ENCODE assay signal across 9 cellular contexts in the genomic region with DNA sequence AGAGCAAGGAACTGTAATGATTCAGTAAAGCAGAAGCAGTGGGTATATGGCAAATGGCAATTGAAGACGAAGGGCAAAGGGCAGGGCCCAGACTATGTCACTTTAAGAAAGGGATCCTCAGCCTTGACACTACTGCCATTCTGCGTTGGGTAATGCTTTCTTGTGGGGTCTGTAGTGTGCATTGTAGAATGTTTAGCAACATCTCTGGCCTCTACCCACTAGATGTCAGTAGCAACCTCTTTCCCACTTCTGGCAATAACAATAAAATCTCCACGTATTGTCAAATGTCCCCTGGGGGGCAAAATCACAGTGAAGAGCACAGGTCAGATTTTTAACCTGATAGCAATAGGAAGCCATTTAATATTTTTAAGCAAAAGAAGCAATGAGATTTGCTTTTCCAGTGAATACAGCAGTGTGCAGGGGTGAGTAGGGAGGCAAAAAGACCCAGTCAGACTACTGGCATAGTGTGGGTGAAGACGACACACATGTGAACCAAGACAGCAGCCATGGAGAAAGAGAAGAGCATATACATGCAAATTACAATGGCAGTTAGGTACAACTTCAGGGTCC.
A peak's percentile ranks its signal among the peaks of the same experiment; 100 is the strongest.
DNase-seq lines count a peak whose midpoint lies in the region; ATAC-seq and TF ChIP-seq lines count a peak whose summit lies in the region.
"Had no signal": no experiment of that assay in that cellular context is flagged by ENCODE, and none has a peak within 500 bp of the region (broad histone marks: within the 10 kb centered on the region; RNA-seq: fewer than 3 reads in every experiment).

No MANE protein-coding gene starts in this region.

- POLR2A ChIA-PET in Panc1 (lab: Charles Lee) = no interaction called here
- POLR2A ChIA-PET in activated CD4-positive, alpha-beta memory T cell treated with anti-CD3 and anti-CD28 coated beads for 36 hours (lab: Charles Lee) = no interaction called here

- peaks cover 33% of the 10 kb centered on the region for H3K36me3 Mint-ChIP-seq in activated CD4-positive, alpha-beta memory T cell treated with anti-CD3 and anti-CD28 coated beads for 36 hours

- TF ChIP-seq POLR2A in heart left ventricle (IDR thresholded peaks at IDR 0.05) (no peak), gastroesophageal sphincter (IDR thresholded peaks at IDR 0.05) (no peak)

- 61 to 66% (median 64%) methylated on average over 4 of the region's 4 CpGs for WGBS in heart left ventricle, 4 donors
- 54 to 90% methylated on average over 1 to 4 of the region's 4 CpGs for WGBS in gastroesophageal sphincter (ENCODE audit: low coverage in 1 of 2), 2 donors

- ATAC-seq in heart left ventricle (peak in 3 of 4 donors; percentile 38 to 44 (median 42)), Right ventricle myocardium inferior (no peak), Panc1 (no peak; the same call in 1 of the 2 replicates), gastroesophageal sphincter (no peak), GM19035 (IDR thresholded peaks at IDR 0.05; ENCODE audit: unreplicated experiment) (no peak)

- intact Hi-C loops in heart left ventricle (cut with DNase I) (loop anchor here in 6 of 10 donors (10.0 kb wide), 2 partner anchors 164 to 194 kb away; no protein-coding TSS in a partner anchor), Right ventricle myocardium inferior (cut with DNase I) (no loop called here), Panc1 (cut with micrococcal nuclease; ENCODE audit: unreplicated experiment) (loop anchor here (10.0 kb wide), 1 partner anchor 164 kb away; no protein-coding TSS in a partner anchor)
- intact Hi-C loops in activated CD4-positive, alpha-beta memory T cell treated with anti-CD3 and anti-CD28 coated beads for 36 hours (cut with micrococcal nuclease) = loop anchor here (5.0 kb wide), 1 partner anchor 161 kb away; no protein-coding TSS in a partner anchor

- H3K4me1 Mint-ChIP-seq in activated CD4-positive, alpha-beta memory T cell treated with anti-CD3 and anti-CD28 coated beads for 36 hours (ENCODE audit: low read depth) = no peaks in the 10 kb centered on the region

- no peak for TF ChIP-seq EP300 in gastroesophageal sphincter (IDR thresholded peaks at IDR 0.05)

- no peak overlapping the region for H3K27ac ChIP-seq in heart left ventricle
- no peak overlapping the region for H3K27ac ChIP-seq in Panc1 (ENCODE audit: low read length)
- H3K27ac ChIP-seq in gastroesophageal sphincter = no peak overlapping the region
- no peak overlapping the region for H3K27ac ChIP-seq in coronary artery
- H3K27ac ChIP-seq: SJSA1 had no signal

- H3K9me3 Mint-ChIP-seq in activated CD4-positive, alpha-beta memory T cell treated with anti-CD3 and anti-CD28 coated beads for 36 hours = peaks cover 2% of the 10 kb centered on the region

- peaks cover 0 to 26% (median 0%) of the 10 kb centered on the region in 12 donors for H3K4me1 ChIP-seq in heart left ventricle
- no peaks in the 10 kb centered on the region for H3K4me1 ChIP-seq in Panc1 (ENCODE audit: control insufficient read depth, insufficient read depth, low read length)
- H3K4me1 ChIP-seq in gastroesophageal sphincter = peaks cover 0 to 16% (median 0%) of the 10 kb centered on the region in 3 donors

- H3K36me3 ChIP-seq in heart left ventricle (peaks cover 0 to 21% (median 13%) of the 10 kb centered on the region in 9 donors), Panc1 (ENCODE audit: control insufficient read depth, insufficient read depth, low read length) (no peaks in the 10 kb centered on the region), gastroesophageal sphincter (peaks cover 0 to 32% of the 10 kb centered on the region in 2 donors)

- H3K27me3 ChIP-seq in heart left ventricle (no peaks in the 10 kb centered on the region), Panc1 (ENCODE audit: control insufficient read depth, insufficient read depth, low read length) (no peaks in the 10 kb centered on the region), gastroesophageal sphincter (no peaks in the 10 kb centered on the region)
- H3K27me3 ChIP-seq: SJSA1 had no signal

- in situ Hi-C loops in Panc1 (cut with HindIII; ENCODE audit: low pct_unique_long_range_greater_than_20kb, low sequenced_read_pairs) = no loop called here

- H3K27me3 Mint-ChIP-seq in activated CD4-positive, alpha-beta memory T cell treated with anti-CD3 and anti-CD28 coated beads for 36 hours = no peaks in the 10 kb centered on the region

- no peak overlapping the region for H3K4me3 ChIP-seq in heart left ventricle
- H3K4me3 ChIP-seq in Panc1 (ENCODE audit: low read depth in 2 of 2, low read length in 2 of 2) = no peak overlapping the region
- no peak overlapping the region for H3K4me3 ChIP-seq in gastroesophageal sphincter
- H3K4me3 ChIP-seq in coronary artery = no peak overlapping the region
- H3K4me3 ChIP-seq: SJSA1 had no signal

- no peak for DNase-seq in heart left ventricle
- no peak for DNase-seq in Right ventricle myocardium inferior (ENCODE audit: missing footprints)
- DNase-seq in Panc1 (ENCODE audit: low read depth, low spot score) = no peak
- DNase-seq in activated CD4-positive, alpha-beta memory T cell treated with anti-CD3 and anti-CD28 coated beads for 36 hours = no peak
- no peak for DNase-seq in coronary artery (ENCODE audit: low spot score)
- DNase-seq in iPS-NIHi11 (ENCODE audit: low spot score) = no peak

- no peak overlapping the region for H3K27ac Mint-ChIP-seq in activated CD4-positive, alpha-beta memory T cell treated with anti-CD3 and anti-CD28 coated beads for 36 hours

- peaks cover 0 to 3% (median 0%) of the 10 kb centered on the region in 12 donors for H3K9me3 ChIP-seq in heart left ventricle
- no peaks in the 10 kb centered on the region for H3K9me3 ChIP-seq in Panc1 (ENCODE audit: control insufficient read depth, insufficient read depth, low read depth, low read length)
- no peaks in the 10 kb centered on the region for H3K9me3 ChIP-seq in gastroesophageal sphincter
- H3K9me3 ChIP-seq: SJSA1 had no signal

- TF ChIP-seq CTCF in heart left ventricle (IDR thresholded peaks at IDR 0.05) (peak in 11 of 12 donors; percentile 14 to 58 (median 41)), Panc1 (IDR thresholded peaks at IDR 0.05) (peak; percentile 64), gastroesophageal sphincter (IDR thresholded peaks at IDR 0.05) (peak in 3 of 4 experiments; percentile 27 to 50 (median 28)), coronary artery (IDR thresholded peaks at IDR 0.05) (no peak)

- CTCF ChIA-PET in Panc1 (lab: Charles Lee) = no interaction called here
- CTCF ChIA-PET in activated CD4-positive, alpha-beta memory T cell treated with anti-CD3 and anti-CD28 coated beads for 36 hours (lab: Charles Lee) = no interaction called here

- no TSS peak for BruUV-seq in Panc1 (replicated peaks; lab: Mats Ljungman, UMichigan)

- no peak overlapping the region for H3K4me3 Mint-ChIP-seq in activated CD4-positive, alpha-beta memory T cell treated with anti-CD3 and anti-CD28 coated beads for 36 hours

Comparison
In these comparisons a context has a peak if more than half of its experiments do, and no peak if none do; other contexts are left out.
1. ATAC-seq: peak in heart left ventricle (3 of 4); none in Right ventricle myocardium inferior (single experiment), Panc1 (single experiment), gastroesophageal sphincter (single experiment) and GM19035 (single experiment).